Comparison of ENCODE assay signal across 8 cellular contexts in genomic region chr19:18167975-18168645, GRCh38. TPM values are rescaled to one million over a fixed set of nuclear protein-coding genes. Genes with fewer than 3 reads are reported as not detected.
DNase-seq lines count a peak whose midpoint lies in the region; ATAC-seq, FAIRE-seq and TF ChIP-seq lines count a peak whose summit lies in the region.

No MANE protein-coding gene starts in this region.

- no peak overlapping the region for H3K9ac ChIP-seq in SU-DHL-6 (ENCODE audit: low read length)
- no peak overlapping the region for H3K9ac ChIP-seq in astrocyte (ENCODE audit: low read length)
- no peak overlapping the region for H3K9ac ChIP-seq in keratinocyte (ENCODE audit: control insufficient read depth, extremely low read depth, insufficient read depth, low read length)

- peak; percentile 69 for TF ChIP-seq CTCF in CD8-positive, alpha-beta T cell (IDR thresholded peaks at IDR 0.05)
- TF ChIP-seq CTCF in SU-DHL-6 (IDR thresholded peaks at IDR 0.05; ENCODE audit: insufficient read depth, low read length, poor library complexity, severe bottlenecking) (peak; percentile 77), astrocyte (IDR thresholded peaks at IDR 0.05; ENCODE audit: insufficient read depth, low read depth, low read length) (peak; percentile 40), keratinocyte (optimal IDR thresholded peaks at IDR 0.05 in 1 of 3, IDR thresholded peaks at IDR 0.05 in 1 of 3, conservative IDR thresholded peaks at IDR 0.05 in 1 of 3; ENCODE audit: extremely low read depth in 1 of 3, insufficient read depth in 2 of 3, low read length in 3 of 3) (peak; percentile 72 to 87 (median 82))

- no peak overlapping the region for H3K4me3 ChIP-seq in CD8-positive, alpha-beta T cell (ENCODE audit: low read depth, low read length)
- no peak overlapping the region for H3K4me3 ChIP-seq in SU-DHL-6 (ENCODE audit: insufficient read depth, low read length, poor library complexity, severe bottlenecking)
- H3K4me3 ChIP-seq in astrocyte (ENCODE audit: insufficient read depth, low read depth, low read length): no peak overlapping the region
- H3K4me3 ChIP-seq in keratinocyte (ENCODE audit: control insufficient read depth in 2 of 3, extremely low read depth in 1 of 3, insufficient read depth in 2 of 3, low read depth in 1 of 3, low read length in 3 of 3): no peak overlapping the region

- no peak overlapping the region for H3K27ac ChIP-seq in CD8-positive, alpha-beta T cell (ENCODE audit: low read depth, low read length)
- H3K27ac ChIP-seq in SU-DHL-6 (ENCODE audit: low read depth, low read length) (peak overlapping the region; percentile 93), astrocyte (ENCODE audit: low read depth, low read length) (no peak overlapping the region), keratinocyte (ENCODE audit: control insufficient read depth, insufficient read depth, low read length) (no peak overlapping the region)

- H3K36me3 ChIP-seq in CD8-positive, alpha-beta T cell (ENCODE audit: insufficient read depth, low read length): peaks cover 15% of the 10 kb centered on the region
- H3K36me3 ChIP-seq in SU-DHL-6 (ENCODE audit: low read length) (no peaks in the 10 kb centered on the region), astrocyte (ENCODE audit: insufficient read depth, low read length) (peaks cover 15% of the 10 kb centered on the region), keratinocyte (ENCODE audit: control insufficient read depth in 2 of 2, extremely low read depth in 1 of 2, insufficient read depth in 2 of 2, low read length in 2 of 2) (peaks cover 33 to 34% of the 10 kb centered on the region in 2 experiments)

- FAIRE-seq in astrocyte (lab: Jason Lieb, UNC): no peak
- no peak for FAIRE-seq in keratinocyte (lab: Jason Lieb, UNC)

- no peaks in the 10 kb centered on the region for H3K27me3 Mint-ChIP-seq in CD8-positive, alpha-beta T cell (ENCODE audit: low read depth)
- H3K27me3 Mint-ChIP-seq in astrocyte (ENCODE audit: low read depth, unreplicated experiment): no peaks in the 10 kb centered on the region

- H3K9me3 Mint-ChIP-seq in CD8-positive, alpha-beta T cell: no peaks in the 10 kb centered on the region
- H3K9me3 Mint-ChIP-seq in astrocyte (ENCODE audit: unreplicated experiment): no peaks in the 10 kb centered on the region
- H3K9me3 Mint-ChIP-seq in stimulated activated effector memory CD8-positive, alpha-beta T cell treated with anti-CD3 and anti-CD28 coated beads, Interleukin-12 subunit alpha, Interleukin-12 subunit beta, amount 100 ng/mL, for 72 hours: no peaks in the 10 kb centered on the region

- peaks cover 6% of the 10 kb centered on the region for H3K4me1 ChIP-seq in CD8-positive, alpha-beta T cell (ENCODE audit: insufficient read depth, low read length)
- no peaks in the 10 kb centered on the region for H3K4me1 ChIP-seq in astrocyte (ENCODE audit: insufficient read depth, low read length)
- H3K4me1 ChIP-seq in keratinocyte (ENCODE audit: control insufficient read depth, extremely low read depth, insufficient read depth, low read length): no peaks in the 10 kb centered on the region

- intact Hi-C loops in CD8-positive, alpha-beta T cell (cut with DNase I, micrococcal nuclease): loop anchor here (1.0 to 2.0 kb wide), 5 partner anchors 55 to 230 kb away; no protein-coding TSS in a partner anchor

- H2AFZ ChIP-seq in SU-DHL-6 (ENCODE audit: low read depth, low read length, severe bottlenecking): no peak overlapping the region
- H2AFZ ChIP-seq in astrocyte (ENCODE audit: low read depth, low read length): no peak overlapping the region
- H2AFZ ChIP-seq in keratinocyte (ENCODE audit: control insufficient read depth, low read length): no peak overlapping the region

- no peaks in the 10 kb centered on the region for H3K9me1 ChIP-seq in keratinocyte (ENCODE audit: control insufficient read depth, extremely low read depth, insufficient read depth, low read length)

- dilution Hi-C loops in keratinocyte (cut with MboI; ENCODE audit: extremely low pct_ligation_motif_present, low sequenced_read_pairs): no loop called here

- H3F3A ChIP-seq in SU-DHL-6 (ENCODE audit: insufficient read depth): peaks cover 39% of the 10 kb centered on the region

- no peaks in the 10 kb centered on the region for H4K20me1 ChIP-seq in SU-DHL-6 (ENCODE audit: low read depth, low read length)
- H4K20me1 ChIP-seq in astrocyte (ENCODE audit: insufficient read depth, low read length): peaks cover 13% of the 10 kb centered on the region
- peaks cover 4% of the 10 kb centered on the region for H4K20me1 ChIP-seq in keratinocyte (ENCODE audit: control insufficient read depth, extremely low read depth, insufficient read depth, low read length)

- CTCF ChIA-PET in CD8-positive, alpha-beta T cell (lab: Charles Lee): interaction anchor here (0.6 to 2.8 kb wide), 18 partner anchors 13 to 229 kb away, joined by 3 to 39 read pairs (median 4); partner anchors contain the start of genes ARRDC2 and MAST3
- CTCF ChIA-PET in HEK293T (lab: Yijun Ruan, JAX): interaction anchor here (0.7 to 1.3 kb wide), 7 partner anchors 14 to 161 kb away, joined by 3 to 8 read pairs (median 3); no protein-coding TSS in a partner anchor

- H3K27ac Mint-ChIP-seq in CD8-positive, alpha-beta T cell: no peak overlapping the region
- H3K27ac Mint-ChIP-seq in astrocyte (ENCODE audit: unreplicated experiment): no peak overlapping the region
- H3K27ac Mint-ChIP-seq in stimulated activated effector memory CD8-positive, alpha-beta T cell treated with anti-CD3 and anti-CD28 coated beads, Interleukin-12 subunit alpha, Interleukin-12 subunit beta, amount 100 ng/mL, for 72 hours: peak overlapping the region; percentile 58

- H3K4me3 Mint-ChIP-seq in CD8-positive, alpha-beta T cell: no peak overlapping the region
- H3K4me3 Mint-ChIP-seq in astrocyte (ENCODE audit: unreplicated experiment): no peak overlapping the region
- no peak overlapping the region for H3K4me3 Mint-ChIP-seq in stimulated activated effector memory CD8-positive, alpha-beta T cell treated with anti-CD3 and anti-CD28 coated beads, Interleukin-12 subunit alpha, Interleukin-12 subunit beta, amount 100 ng/mL, for 72 hours

- H3K36me3 Mint-ChIP-seq in CD8-positive, alpha-beta T cell: peaks cover 40% of the 10 kb centered on the region
- peaks cover 13% of the 10 kb centered on the region for H3K36me3 Mint-ChIP-seq in astrocyte (ENCODE audit: low read depth, unreplicated experiment)
- peaks cover 43% of the 10 kb centered on the region for H3K36me3 Mint-ChIP-seq in stimulated activated effector memory CD8-positive, alpha-beta T cell treated with anti-CD3 and anti-CD28 coated beads, Interleukin-12 subunit alpha, Interleukin-12 subunit beta, amount 100 ng/mL, for 72 hours

- H3K4me1 Mint-ChIP-seq in CD8-positive, alpha-beta T cell (ENCODE audit: low read depth): peaks cover 2% of the 10 kb centered on the region
- no peaks in the 10 kb centered on the region for H3K4me1 Mint-ChIP-seq in astrocyte (ENCODE audit: low read depth, unreplicated experiment)
- peaks cover 12% of the 10 kb centered on the region for H3K4me1 Mint-ChIP-seq in stimulated activated effector memory CD8-positive, alpha-beta T cell treated with anti-CD3 and anti-CD28 coated beads, Interleukin-12 subunit alpha, Interleukin-12 subunit beta, amount 100 ng/mL, for 72 hours

- H3K27me3 ChIP-seq in CD8-positive, alpha-beta T cell (ENCODE audit: insufficient read depth, low read length): no peaks in the 10 kb centered on the region
- H3K27me3 ChIP-seq in SU-DHL-6 (ENCODE audit: low read length) (no peaks in the 10 kb centered on the region), astrocyte (ENCODE audit: insufficient read depth, low read length) (no peaks in the 10 kb centered on the region), keratinocyte (ENCODE audit: control insufficient read depth, extremely low read depth, insufficient read depth, low read length) (no peaks in the 10 kb centered on the region)

- peak in 6 of 7 experiments; percentile 44 to 77 (median 58) for DNase-seq in CD8-positive, alpha-beta T cell
- DNase-seq in HEK293T (ENCODE audit: extremely low spot score): peak; percentile 82
- DNase-seq in astrocyte (ENCODE audit: low read depth): no peak
- no peak for DNase-seq in keratinocyte (ENCODE audit: low read depth, low spot score)
- DNase-seq in stimulated activated effector memory CD8-positive, alpha-beta T cell treated with anti-CD3 and anti-CD28 coated beads, Interleukin-12 subunit alpha, Interleukin-12 subunit beta, amount 100 ng/mL, for 72 hours (ENCODE audit: low spot score in 2 of 2): peak; percentile 54 to 82

- no peaks in the 10 kb centered on the region for H3K9me3 ChIP-seq in CD8-positive, alpha-beta T cell (ENCODE audit: low read length)
- no peaks in the 10 kb centered on the region for H3K9me3 ChIP-seq in SU-DHL-6 (ENCODE audit: insufficient read depth, low read length)
- H3K9me3 ChIP-seq in astrocyte (ENCODE audit: insufficient read depth, low read depth, low read length): no peaks in the 10 kb centered on the region
- H3K9me3 ChIP-seq in keratinocyte (ENCODE audit: control insufficient read depth, low read depth, low read length): no peaks in the 10 kb centered on the region

- POLR2A ChIA-PET in CD8-positive, alpha-beta T cell (lab: Charles Lee): interaction anchor here (0.6 to 1.1 kb wide), 3 partner anchors 17 to 62 kb away, joined by 3 to 6 read pairs (median 3); no protein-coding TSS in a partner anchor
- POLR2A ChIA-PET in HEK293T (lab: Yijun Ruan, JAX): no interaction called here

- ATAC-seq in CD8-positive, alpha-beta T cell: peak; percentile 98
- ATAC-seq in stimulated activated effector memory CD8-positive, alpha-beta T cell treated with anti-CD3 and anti-CD28 coated beads, Interleukin-12 subunit alpha, Interleukin-12 subunit beta, amount 100 ng/mL, for 72 hours: peak; percentile 89
- ATAC-seq in HG03095 (IDR thresholded peaks at IDR 0.05; ENCODE audit: unreplicated experiment) (no peak), GM18517 (IDR thresholded peaks at IDR 0.05; ENCODE audit: unreplicated experiment) (no peak)

- H3K4me2 ChIP-seq in SU-DHL-6 (ENCODE audit: low read depth, low read length, poor library complexity, severe bottlenecking) (peak overlapping the region; percentile 18), astrocyte (ENCODE audit: low read length) (no peak overlapping the region), keratinocyte (ENCODE audit: control insufficient read depth, extremely low read depth, insufficient read depth, low read depth, low read length) (no peak overlapping the region)

- no peaks in the 10 kb centered on the region for H3K79me2 ChIP-seq in SU-DHL-6 (ENCODE audit: insufficient read depth, low read length)
- H3K79me2 ChIP-seq in astrocyte (ENCODE audit: insufficient read depth, low read length): no peaks in the 10 kb centered on the region
- H3K79me2 ChIP-seq in keratinocyte (ENCODE audit: control insufficient read depth, insufficient read depth, low read length): no peaks in the 10 kb centered on the region

- no peaks in the 10 kb centered on the region for H3K9me2 ChIP-seq in SU-DHL-6 (replicated peaks; ENCODE audit: insufficient read depth, low read length)

RNA-seq across cellular contexts. Expression of gene IFI30, which starts 5.5 kb away (rescaled TPM):
- total RNA-seq in CD8-positive, alpha-beta T cell: 1 to 10 TPM; 1.6 to 1.8 TPM
- 0.89 and 2.3 TPM in 2 replicates for total RNA-seq in astrocyte
- polyA plus RNA-seq in keratinocyte: 28.1 to 72.7 TPM (median 31.3 TPM) in 3 replicates
- polyA plus RNA-seq in keratinocyte (2011; ENCODE audit: low read depth): 1.4 TPM
- polyA plus RNA-seq in keratinocyte (2011; cell fraction: cytosol; rRNA removed): 35.2 and 51.3 TPM in 2 replicates
- polyA plus RNA-seq in keratinocyte (2011; cell fraction: nucleus; rRNA removed): 40.5 and 44.3 TPM in 2 replicates
- polyA plus RNA-seq in keratinocyte (2012; ENCODE audit: low replicate concordance): 24.7 and 25.7 TPM in 2 replicates
- polyA minus RNA-seq in keratinocyte: 17.7 to 74.4 TPM (median 35.2 TPM) in 3 replicates
- polyA minus RNA-seq in keratinocyte (2011; cell fraction: cytosol; rRNA and poly(A)+ RNA removed): 50.3 TPM
- polyA minus RNA-seq in keratinocyte (2011; cell fraction: nucleus; rRNA and poly(A)+ RNA removed): 16.6 and 30.2 TPM in 2 replicates

RNA-seq across cellular contexts. Expression of gene PIK3R2, which starts 15.1 kb away (rescaled TPM):
- total RNA-seq in CD8-positive, alpha-beta T cell: 1 to 10 TPM; 3.6 to 3.9 TPM
- 58.4 and 60.6 TPM in 2 replicates for total RNA-seq in astrocyte
- polyA plus RNA-seq in keratinocyte: 12.4 to 19.6 TPM (median 13.9 TPM) in 3 replicates
- 17.3 TPM for polyA plus RNA-seq in keratinocyte (2011; ENCODE audit: low read depth)
- polyA plus RNA-seq in keratinocyte (2011; cell fraction: cytosol; rRNA removed): 14.3 and 24.9 TPM in 2 replicates
- 20.3 and 26.5 TPM in 2 replicates for polyA plus RNA-seq in keratinocyte (2011; cell fraction: nucleus; rRNA removed)
- 10.5 and 37.4 TPM in 2 replicates for polyA plus RNA-seq in keratinocyte (2012; ENCODE audit: low replicate concordance)
- polyA minus RNA-seq in keratinocyte: 16.5 to 28.9 TPM (median 25.3 TPM) in 3 replicates
- polyA minus RNA-seq in keratinocyte (2011; cell fraction: cytosol; rRNA and poly(A)+ RNA removed): 30.9 TPM
- polyA minus RNA-seq in keratinocyte (2011; cell fraction: nucleus; rRNA and poly(A)+ RNA removed): 17.0 and 22.8 TPM in 2 replicates

RNA-seq across cellular contexts. Expression of gene MPV17L2, which starts 24.9 kb away (rescaled TPM):
- 1 to 10 TPM; 4.0 to 5.2 TPM for total RNA-seq in CD8-positive, alpha-beta T cell
- 17.7 and 21.8 TPM in 2 replicates for total RNA-seq in astrocyte
- polyA plus RNA-seq in keratinocyte: 26.3 to 39.8 TPM (median 26.8 TPM) in 3 replicates
- 1.7 TPM for polyA plus RNA-seq in keratinocyte (2011; ENCODE audit: low read depth)
- polyA plus RNA-seq in keratinocyte (2011; cell fraction: cytosol; rRNA removed): 32.5 and 45.0 TPM in 2 replicates
- polyA plus RNA-seq in keratinocyte (2011; cell fraction: nucleus; rRNA removed): 19.1 and 29.2 TPM in 2 replicates
- polyA plus RNA-seq in keratinocyte (2012; ENCODE audit: low replicate concordance): 15.8 and 27.7 TPM in 2 replicates
- polyA minus RNA-seq in keratinocyte: 22.0 to 49.3 TPM (median 47.2 TPM) in 3 replicates
- polyA minus RNA-seq in keratinocyte (2011; cell fraction: cytosol; rRNA and poly(A)+ RNA removed): 34.1 TPM
- 10.8 and 12.0 TPM in 2 replicates for polyA minus RNA-seq in keratinocyte (2011; cell fraction: nucleus; rRNA and poly(A)+ RNA removed)

RNA-seq across cellular contexts. Expression of gene RAB3A, which starts 35.7 kb away (rescaled TPM):
- 10 to 100 TPM; 16.8 to 19.4 TPM for total RNA-seq in CD8-positive, alpha-beta T cell
- 6.6 and 7.5 TPM in 2 replicates for total RNA-seq in astrocyte
- polyA plus RNA-seq in keratinocyte: 0.30 to 0.92 TPM (median 0.56 TPM) in 3 replicates
- polyA plus RNA-seq in keratinocyte (2011; ENCODE audit: low read depth): 0.46 TPM
- 0.46 and 0.86 TPM in 2 replicates for polyA plus RNA-seq in keratinocyte (2011; cell fraction: cytosol; rRNA removed)
- polyA plus RNA-seq in keratinocyte (2011; cell fraction: nucleus; rRNA removed): 0.55 and 0.56 TPM in 2 replicates
- 0.62 and 1.0 TPM in 2 replicates for polyA plus RNA-seq in keratinocyte (2012; ENCODE audit: low replicate concordance)
- polyA minus RNA-seq in keratinocyte: 0.48 to 6.9 TPM (median 4.0 TPM) in 3 replicates
- polyA minus RNA-seq in keratinocyte (2011; cell fraction: cytosol; rRNA and poly(A)+ RNA removed): 2.1 TPM
- 0.39 and 0.42 TPM in 2 replicates for polyA minus RNA-seq in keratinocyte (2011; cell fraction: nucleus; rRNA and poly(A)+ RNA removed)

RNA-seq across cellular contexts. Expression of gene PDE4C, which starts 58.1 kb away (rescaled TPM):
- under 1 TPM in 1 of 2 experiments, not detected in 1; 0.71 TPM for total RNA-seq in CD8-positive, alpha-beta T cell
- total RNA-seq in astrocyte: 0.64 and 0.70 TPM in 2 replicates
- 0.03 TPM in 1 of 3 replicates, not detected in the others for polyA plus RNA-seq in keratinocyte
- not detected for polyA plus RNA-seq in keratinocyte (2011; ENCODE audit: low read depth)
- not detected in 2 replicates for polyA plus RNA-seq in keratinocyte (2011; cell fraction: cytosol; rRNA removed)
- 0.20 and 0.31 TPM in 2 replicates for polyA plus RNA-seq in keratinocyte (2011; cell fraction: nucleus; rRNA removed)
- polyA plus RNA-seq in keratinocyte (2012; ENCODE audit: low replicate concordance): not detected in 2 replicates
- polyA minus RNA-seq in keratinocyte: not detected in 3 replicates
- not detected for polyA minus RNA-seq in keratinocyte (2011; cell fraction: cytosol; rRNA and poly(A)+ RNA removed)
- polyA minus RNA-seq in keratinocyte (2011; cell fraction: nucleus; rRNA and poly(A)+ RNA removed): not detected in 2 replicates

Comparison
In these comparisons a context has a peak if more than half of its experiments do, and no peak if none do; other contexts are left out.
1. ATAC-seq: peak in CD8-positive, alpha-beta T cell (single experiment) and stimulated activated effector memory CD8-positive, alpha-beta T cell treated with anti-CD3 and anti-CD28 coated beads, Interleukin-12 subunit alpha, Interleukin-12 subunit beta, amount 100 ng/mL, for 72 hours (single experiment); none in HG03095 (single experiment) and GM18517 (single experiment).
2. DNase-seq: peak in CD8-positive, alpha-beta T cell (6 of 7), HEK293T (single experiment) and stimulated activated effector memory CD8-positive, alpha-beta T cell treated with anti-CD3 and anti-CD28 coated beads, Interleukin-12 subunit alpha, Interleukin-12 subunit beta, amount 100 ng/mL, for 72 hours (2 of 2); none in astrocyte (single experiment) and keratinocyte (single experiment).
3. RNA of gene PIK3R2, which starts 15.1 kb away (total RNA-seq): 58.4 to 60.6 TPM in astrocyte; 3.6 to 3.9 TPM in CD8-positive, alpha-beta T cell; every median in the first group is over 10 times any median in the second.
4. Peak in every context shown above with its lines, with median percentiles within 50 percentile points of each other: CTCF ChIP-seq.